In genomic region chr1:226882631-226883409, GRCh38 we compare ENCODE assay signal across 8 cellular contexts. TPM values are rescaled to one million over a fixed set of nuclear protein-coding genes. Genes with fewer than 3 reads are reported as not detected.
DNase-seq lines count a peak whose midpoint lies in the region; ATAC-seq and TF ChIP-seq lines count a peak whose summit lies in the region.

No MANE protein-coding gene starts in this region.

- H3K27me3 ChIP-seq in ACC112 (ENCODE audit: insufficient read depth, low read length): no peaks in the 10 kb centered on the region
- no peaks in the 10 kb centered on the region for H3K27me3 ChIP-seq in heart right ventricle

- no peaks in the 10 kb centered on the region for H3K9me3 ChIP-seq in heart right ventricle

- no peaks in the 10 kb centered on the region for H3K9me3 Mint-ChIP-seq in activated B cell treated with CpG ODN at 0.5 μM for 24 hours
- H3K9me3 Mint-ChIP-seq in stimulated activated memory B cell treated with anti-CD40 and anti-IgM and Interleukin-4, amounts not matched to agents 10 μg/mL and 1 μg/mL and 100 μg/mL, for 72 hours: no peaks in the 10 kb centered on the region

- WGBS in heart right ventricle, 2 donors: 33 to 53% methylated on average over 9 of the region's 9 CpGs

- peak overlapping the region; percentile 58 for H3K4me3 Mint-ChIP-seq in activated B cell treated with CpG ODN at 0.5 μM for 24 hours
- H3K4me3 Mint-ChIP-seq in stimulated activated memory B cell treated with anti-CD40 and anti-IgM and Interleukin-4, amounts not matched to agents 10 μg/mL and 1 μg/mL and 100 μg/mL, for 72 hours: peak overlapping the region; percentile 68

- H3K27ac ChIP-seq in ACC112 (ENCODE audit: low read depth, low read length) (peak overlapping the region; percentile 48), heart right ventricle (peak overlapping the region in 9 of 10 donors; percentile 26 to 85 (median 56))

- H3K4me1 ChIP-seq in ACC112 (ENCODE audit: control insufficient read depth, insufficient read depth, low read length, unreplicated experiment) (peaks cover 18% of the 10 kb centered on the region), heart right ventricle (peaks cover 11 to 57% (median 51%) of the 10 kb centered on the region in 9 donors)

- H2AFZ ChIP-seq in ACC112 (ENCODE audit: low read length, unreplicated experiment): peak overlapping the region; percentile 62

- H3K36me3 ChIP-seq in ACC112 (ENCODE audit: insufficient read depth, low read length) (no peaks in the 10 kb centered on the region), heart right ventricle (peaks cover 0 to 57% (median 6%) of the 10 kb centered on the region in 9 donors)

- H3K4me3 ChIP-seq in ACC112 (ENCODE audit: low read depth, low read length) (peak overlapping the region; percentile 70), heart right ventricle (peak overlapping the region in 7 of 10 donors; percentile 10 to 39 (median 23))

- no peaks in the 10 kb centered on the region for H3K27me3 Mint-ChIP-seq in activated B cell treated with CpG ODN at 0.5 μM for 24 hours
- no peaks in the 10 kb centered on the region for H3K27me3 Mint-ChIP-seq in stimulated activated memory B cell treated with anti-CD40 and anti-IgM and Interleukin-4, amounts not matched to agents 10 μg/mL and 1 μg/mL and 100 μg/mL, for 72 hours

- DNase-seq in activated B cell treated with CpG ODN at 0.5 μM for 24 hours: no peak
- DNase-seq in heart right ventricle: no peak
- DNase-seq in cortex of kidney (lab: John Stamatoyannopoulos, UW): no peak
- no peak for DNase-seq in NK-92 (lab: John Stamatoyannopoulos, UW; ENCODE audit: unreplicated experiment)

- peak; percentile 96 for ATAC-seq in GM19023 (IDR thresholded peaks at IDR 0.05; ENCODE audit: unreplicated experiment)
- peak; percentile 84 for ATAC-seq in HG03103 (IDR thresholded peaks at IDR 0.05; ENCODE audit: low read depth, unreplicated experiment)
- peak; percentile 91 for ATAC-seq in activated B cell treated with CpG ODN at 0.5 μM for 24 hours (ENCODE audit: low read depth)
- peak in 7 of 8 donors; percentile 23 to 69 (median 58) for ATAC-seq in heart right ventricle
- ATAC-seq in stimulated activated memory B cell treated with anti-CD40 and anti-IgM and Interleukin-4, amounts not matched to agents 10 μg/mL and 1 μg/mL and 100 μg/mL, for 72 hours: peak; percentile 91

- POLR2A ChIA-PET in activated B cell treated with CpG ODN at 0.5 μM for 24 hours (lab: Charles Lee): interaction anchor here (0.6 to 3.3 kb wide), 8 partner anchors 11 to 1524 kb away, joined by 3 to 23 read pairs (median 4); partner anchors contain the start of genes COQ8A, PSEN2 and TRIM11

- CTCF ChIA-PET in activated B cell treated with CpG ODN at 0.5 μM for 24 hours (lab: Charles Lee): no interaction called here

- H3K79me2 ChIP-seq in ACC112 (ENCODE audit: control insufficient read depth, insufficient read depth, low read length, unreplicated experiment): no peaks in the 10 kb centered on the region

- intact Hi-C loops in activated B cell treated with CpG ODN at 0.5 μM for 24 hours (cut with micrococcal nuclease): loop anchor here (1.0 to 2.0 kb wide), 2 partner anchors 13 to 54 kb away; partner anchors contain the start of gene PSEN2
- intact Hi-C loops in heart right ventricle (cut with DNase I): no loop called here

- TF ChIP-seq CTCF in activated B cell treated with CpG ODN at 0.5 μM for 24 hours (IDR thresholded peaks at IDR 0.05) (no peak), heart right ventricle (IDR thresholded peaks at IDR 0.05) (no peak)

- H3K4me1 Mint-ChIP-seq in activated B cell treated with CpG ODN at 0.5 μM for 24 hours: peaks cover 55% of the 10 kb centered on the region
- H3K4me1 Mint-ChIP-seq in stimulated activated memory B cell treated with anti-CD40 and anti-IgM and Interleukin-4, amounts not matched to agents 10 μg/mL and 1 μg/mL and 100 μg/mL, for 72 hours: peaks cover 61% of the 10 kb centered on the region

- H3K36me3 Mint-ChIP-seq in activated B cell treated with CpG ODN at 0.5 μM for 24 hours (ENCODE audit: low read depth): peaks cover 26% of the 10 kb centered on the region
- peaks cover 52% of the 10 kb centered on the region for H3K36me3 Mint-ChIP-seq in stimulated activated memory B cell treated with anti-CD40 and anti-IgM and Interleukin-4, amounts not matched to agents 10 μg/mL and 1 μg/mL and 100 μg/mL, for 72 hours

- peak overlapping the region; percentile 84 for H3K27ac Mint-ChIP-seq in activated B cell treated with CpG ODN at 0.5 μM for 24 hours
- H3K27ac Mint-ChIP-seq in stimulated activated memory B cell treated with anti-CD40 and anti-IgM and Interleukin-4, amounts not matched to agents 10 μg/mL and 1 μg/mL and 100 μg/mL, for 72 hours: peak overlapping the region; percentile 98

RNA-seq across cellular contexts. Expression of gene PSEN2, which starts 12.4 kb away (rescaled TPM):
- 13.4 and 14.3 TPM in 2 replicates for total RNA-seq in activated B cell treated with CpG ODN at 0.5 μM for 24 hours
- total RNA-seq in heart right ventricle: 10 to 100 TPM; 17.7 to 25.8 (median 20.2) TPM
- polyA plus RNA-seq in heart right ventricle: 10 to 100 TPM; 12.9 to 13.0 TPM

RNA-seq across cellular contexts. Expression of gene COQ8A, which starts 57.3 kb away (rescaled TPM):
- total RNA-seq in activated B cell treated with CpG ODN at 0.5 μM for 24 hours: 24.7 and 28.5 TPM in 2 replicates
- total RNA-seq in heart right ventricle: 100 to 1,000 TPM; 167 to 495 (median 266) TPM
- polyA plus RNA-seq in heart right ventricle: 100 to 1,000 TPM; 136 to 242 TPM
